23 cellular contexts compared by ENCODE assay signal in genomic region chr16:81627024-81627423, GRCh38.
DNase-seq lines count a peak whose midpoint lies in the region; ATAC-seq and TF ChIP-seq lines count a peak whose summit lies in the region.
"Had no signal": no experiment of that assay in that cellular context is flagged by ENCODE, and none has a peak within 500 bp of the region (broad histone marks: within the 10 kb centered on the region; RNA-seq: fewer than 3 reads in every experiment).

No MANE protein-coding gene starts in this region.

- H3K36me3 ChIP-seq in brain microvascular endothelial cell (replicated peaks) (no peaks in the 10 kb centered on the region), osteoblast (ENCODE audit: insufficient read depth, low read length) (no peaks in the 10 kb centered on the region), SK-N-SH (replicated peaks in 1 of 2; ENCODE audit: control insufficient read depth in 1 of 2, insufficient read depth in 2 of 2, low read length in 1 of 2) (no peaks in the 10 kb centered on the region)
- H3K36me3 ChIP-seq: thyroid gland had no signal

- H3K27me3 ChIP-seq in brain microvascular endothelial cell (replicated peaks): no peaks in the 10 kb centered on the region
- H3K27me3 ChIP-seq in osteoblast (ENCODE audit: insufficient read depth, low read length): no peaks in the 10 kb centered on the region
- H3K27me3 ChIP-seq in SK-N-SH (ENCODE audit: insufficient read depth): no peaks in the 10 kb centered on the region
- H3K27me3 ChIP-seq: body of pancreas, dorsolateral prefrontal cortex, esophagus muscularis mucosa, hepatocyte, neutrophil, thyroid gland had no signal

- no peak overlapping the region for H2AFZ ChIP-seq in osteoblast (ENCODE audit: low read length)
- no peak overlapping the region for H2AFZ ChIP-seq in SK-N-SH (ENCODE audit: low read depth)
- H2AFZ ChIP-seq: hepatocyte had no signal

- H4K20me1 ChIP-seq in osteoblast (ENCODE audit: insufficient read depth, low read length) (peaks cover 27% of the 10 kb centered on the region), SK-N-SH (ENCODE audit: insufficient read depth) (no peaks in the 10 kb centered on the region)

- H3K27ac ChIP-seq in brain microvascular endothelial cell (no peak overlapping the region), osteoblast (ENCODE audit: low read depth, low read length) (peak overlapping the region; percentile 75), SK-N-SH (ENCODE audit: low read depth in 2 of 2, low read length in 1 of 2) (no peak overlapping the region)
- H3K27ac ChIP-seq: C4-2B, dorsolateral prefrontal cortex, esophagus muscularis mucosa, hepatocyte, KMS-11, neutrophil had no signal

- H3K27me3 Mint-ChIP-seq in activated CD4-positive, alpha-beta memory T cell treated with anti-CD3 and anti-CD28 coated beads for 36 hours: no peaks in the 10 kb centered on the region
- no peaks in the 10 kb centered on the region for H3K27me3 Mint-ChIP-seq in activated CD4-positive, alpha-beta memory T cell treated with anti-CD3 and anti-CD28 coated beads, Interleukin-2, amount 10 ng/mL, durations not matched to agents 7 days and 5 days

- no peaks in the 10 kb centered on the region for H3K9me3 Mint-ChIP-seq in activated CD4-positive, alpha-beta memory T cell treated with anti-CD3 and anti-CD28 coated beads for 36 hours
- no peaks in the 10 kb centered on the region for H3K9me3 Mint-ChIP-seq in activated CD4-positive, alpha-beta memory T cell treated with anti-CD3 and anti-CD28 coated beads, Interleukin-2, amount 10 ng/mL, durations not matched to agents 7 days and 5 days

- H3K4me3 ChIP-seq in brain microvascular endothelial cell (ENCODE audit: low read depth, low read length) (no peak overlapping the region), osteoblast (ENCODE audit: insufficient read depth, low read length) (no peak overlapping the region), SK-N-SH (ENCODE audit: low read depth in 2 of 2, low read length in 1 of 2) (no peak overlapping the region)
- H3K4me3 ChIP-seq: body of pancreas, dorsolateral prefrontal cortex, esophagus muscularis mucosa, hepatocyte, mucosa of descending colon, thyroid gland had no signal

- peaks cover 4% of the 10 kb centered on the region for H3F3A ChIP-seq in SK-N-SH (replicated peaks; ENCODE audit: insufficient read depth)

- H3K9me3 ChIP-seq in osteoblast (ENCODE audit: low read depth, low read length) (no peaks in the 10 kb centered on the region), SK-N-SH (no peaks in the 10 kb centered on the region)
- H3K9me3 ChIP-seq: body of pancreas, esophagus muscularis mucosa, mucosa of descending colon, neutrophil, thyroid gland had no signal

- no peak for TF ChIP-seq RAD21 in SK-N-SH (IDR thresholded peaks at IDR 0.05; ENCODE audit: low read length)

- peak; percentile 49 for DNase-seq in activated CD4-positive, alpha-beta memory T cell treated with anti-CD3 and anti-CD28 coated beads for 36 hours
- DNase-seq in activated CD4-positive, alpha-beta memory T cell treated with anti-CD3 and anti-CD28 coated beads, Interleukin-2, amount 10 ng/mL, durations not matched to agents 7 days and 5 days: no peak
- DNase-seq in HEK293T (ENCODE audit: extremely low spot score) (no peak), brain microvascular endothelial cell (peak; percentile 34), osteoblast (ENCODE audit: insufficient read length, low spot score, missing footprints) (no peak), SK-N-SH (no peak), sciatic nerve (ENCODE audit: low spot score) (no peak)
- DNase-seq: activated gamma-delta T cell, body of pancreas, DMS53, dorsolateral prefrontal cortex, left cardiac atrium, mucosa of descending colon, NCI-H1092, NCI-H748 treated with DMSO at 0.1 percent for 48 hours, SW 1271, thyroid gland had no signal

- no peak overlapping the region for H3K4me3 Mint-ChIP-seq in activated CD4-positive, alpha-beta memory T cell treated with anti-CD3 and anti-CD28 coated beads for 36 hours
- H3K4me3 Mint-ChIP-seq in activated CD4-positive, alpha-beta memory T cell treated with anti-CD3 and anti-CD28 coated beads, Interleukin-2, amount 10 ng/mL, durations not matched to agents 7 days and 5 days: no peak overlapping the region

- peaks cover 2% of the 10 kb centered on the region for H3K36me3 Mint-ChIP-seq in activated CD4-positive, alpha-beta memory T cell treated with anti-CD3 and anti-CD28 coated beads for 36 hours
- peaks cover 3% of the 10 kb centered on the region for H3K36me3 Mint-ChIP-seq in activated CD4-positive, alpha-beta memory T cell treated with anti-CD3 and anti-CD28 coated beads, Interleukin-2, amount 10 ng/mL, durations not matched to agents 7 days and 5 days (ENCODE audit: low read depth)

- no peak for TF ChIP-seq EP300 in SK-N-SH (IDR thresholded peaks at IDR 0.05; ENCODE audit: borderline replicate concordance in 1 of 2, low read depth in 1 of 2, low read length in 1 of 2)

- CTCF ChIA-PET in activated CD4-positive, alpha-beta memory T cell treated with anti-CD3 and anti-CD28 coated beads for 36 hours (lab: Charles Lee): no interaction called here
- CTCF ChIA-PET in activated CD4-positive, alpha-beta memory T cell treated with anti-CD3 and anti-CD28 coated beads, Interleukin-2, amount 10 ng/mL, durations not matched to agents 7 days and 5 days (lab: Charles Lee): no interaction called here
- CTCF ChIA-PET in HEK293T (lab: Yijun Ruan, JAX): no interaction called here
- CTCF ChIA-PET in SK-N-SH (lab: Yijun Ruan, JAX): no interaction called here

- intact Hi-C loops in activated CD4-positive, alpha-beta memory T cell treated with anti-CD3 and anti-CD28 coated beads for 36 hours (cut with micrococcal nuclease): loop anchor here (10.0 kb wide), 1 partner anchor 248 kb away; no protein-coding TSS in a partner anchor
- intact Hi-C loops in sciatic nerve (cut with DNase I): loop anchor here (10.0 kb wide), 1 partner anchor 98 kb away; no protein-coding TSS in a partner anchor

- peaks cover 17% of the 10 kb centered on the region for H3K4me1 ChIP-seq in osteoblast (ENCODE audit: insufficient read depth, low read length)
- peaks cover 0 to 8% of the 10 kb centered on the region in 2 experiments; a peak in 1 of 4 replicates for H3K4me1 ChIP-seq in SK-N-SH (ENCODE audit: control insufficient read depth in 1 of 2, insufficient read depth in 2 of 2, low read depth in 1 of 2, low read length in 1 of 2)

- H3K79me2 ChIP-seq in osteoblast (ENCODE audit: insufficient read depth, low read length) (no peaks in the 10 kb centered on the region), SK-N-SH (ENCODE audit: insufficient read depth) (no peaks in the 10 kb centered on the region)

- POLR2A ChIA-PET in activated CD4-positive, alpha-beta memory T cell treated with anti-CD3 and anti-CD28 coated beads for 36 hours (lab: Charles Lee): no interaction called here
- POLR2A ChIA-PET in activated CD4-positive, alpha-beta memory T cell treated with anti-CD3 and anti-CD28 coated beads, Interleukin-2, amount 10 ng/mL, durations not matched to agents 7 days and 5 days (lab: Charles Lee): no interaction called here
- POLR2A ChIA-PET in HEK293T (lab: Yijun Ruan, JAX): no interaction called here
- POLR2A ChIA-PET in SK-N-SH (lab: Yijun Ruan, JAX): no interaction called here

- H3K27ac Mint-ChIP-seq in activated CD4-positive, alpha-beta memory T cell treated with anti-CD3 and anti-CD28 coated beads for 36 hours: no peak overlapping the region
- H3K27ac Mint-ChIP-seq in activated CD4-positive, alpha-beta memory T cell treated with anti-CD3 and anti-CD28 coated beads, Interleukin-2, amount 10 ng/mL, durations not matched to agents 7 days and 5 days: no peak overlapping the region

- H3K4me2 ChIP-seq in osteoblast (ENCODE audit: insufficient read depth, low read length) (no peak overlapping the region), SK-N-SH (no peak overlapping the region)
- H3K4me2 ChIP-seq: hepatocyte, KMS-11 had no signal

- ATAC-seq in HG03108 (IDR thresholded peaks at IDR 0.05; ENCODE audit: unreplicated experiment): no peak
- no peak for ATAC-seq in sciatic nerve
- ATAC-seq: body of pancreas, left cardiac atrium had no signal

- H3K9ac ChIP-seq in SK-N-SH: no peak overlapping the region
- H3K9ac ChIP-seq: KMS-11 had no signal

- in situ Hi-C loops in brain microvascular endothelial cell (cut with HindIII; ENCODE audit: low pct_ligation_motif_present, low sequenced_read_pairs): no loop called here

- TF ChIP-seq CTCF in brain microvascular endothelial cell (IDR thresholded peaks at IDR 0.05; ENCODE audit: low read depth, low read length, missing control alignments) (no peak), osteoblast (IDR thresholded peaks at IDR 0.05; ENCODE audit: extremely low read depth, low read depth, low read length) (no peak), SK-N-SH (IDR thresholded peaks at IDR 0.05) (no peak)

- 98% methylated on average over 4 of the region's 6 CpGs for WGBS in SK-N-SH (ENCODE audit: low lambda C conversion rate)

- H3K4me1 Mint-ChIP-seq in activated CD4-positive, alpha-beta memory T cell treated with anti-CD3 and anti-CD28 coated beads for 36 hours (ENCODE audit: low read depth): peaks cover 29% of the 10 kb centered on the region
- peaks cover 35% of the 10 kb centered on the region for H3K4me1 Mint-ChIP-seq in activated CD4-positive, alpha-beta memory T cell treated with anti-CD3 and anti-CD28 coated beads, Interleukin-2, amount 10 ng/mL, durations not matched to agents 7 days and 5 days

- H3K9me2 ChIP-seq in SK-N-SH: no peaks in the 10 kb centered on the region

TF ChIP-seq in HEK293T, 16 proteins besides CTCF, POLR2A, EP300 and RAD21:
- TF ChIP-seq SUZ12 (IDR thresholded peaks at IDR 0.05) (no peak), TARDBP (IDR thresholded peaks at IDR 0.05) (peak; percentile 63; the same call in 1 of the 2 replicates)

TF ChIP-seq in SK-N-SH, 30 proteins besides CTCF, POLR2A, EP300 and RAD21:
- TF ChIP-seq POLR2AphosphoS5 (IDR thresholded peaks at IDR 0.05; ENCODE audit: low read depth, low read length) (no peak), FOXJ3 (CRISPR knock-in tag; IDR thresholded peaks at IDR 0.05) (no peak), NRF1 (IDR thresholded peaks at IDR 0.05; ENCODE audit: low read depth, low read length) (no peak), RCOR1 (IDR thresholded peaks at IDR 0.05; ENCODE audit: low read length) (no peak), USF1 (IDR thresholded peaks at IDR 0.05; ENCODE audit: borderline replicate concordance, low read depth) (no peak)
TF ChIP-seq in SK-N-SH: peak in this region for 0.

Comparison
In these comparisons a context has a peak if more than half of its experiments do, and no peak if none do; other contexts are left out.
1. DNase-seq: peak in activated CD4-positive, alpha-beta memory T cell treated with anti-CD3 and anti-CD28 coated beads for 36 hours (single experiment) and brain microvascular endothelial cell (single experiment); none in activated CD4-positive, alpha-beta memory T cell treated with anti-CD3 and anti-CD28 coated beads, Interleukin-2, amount 10 ng/mL, durations not matched to agents 7 days and 5 days (single experiment), HEK293T (single experiment), osteoblast (single experiment), SK-N-SH (single experiment) and sciatic nerve (single experiment).